Comparison of ENCODE assay signal across 20 cellular contexts in the genomic region with DNA sequence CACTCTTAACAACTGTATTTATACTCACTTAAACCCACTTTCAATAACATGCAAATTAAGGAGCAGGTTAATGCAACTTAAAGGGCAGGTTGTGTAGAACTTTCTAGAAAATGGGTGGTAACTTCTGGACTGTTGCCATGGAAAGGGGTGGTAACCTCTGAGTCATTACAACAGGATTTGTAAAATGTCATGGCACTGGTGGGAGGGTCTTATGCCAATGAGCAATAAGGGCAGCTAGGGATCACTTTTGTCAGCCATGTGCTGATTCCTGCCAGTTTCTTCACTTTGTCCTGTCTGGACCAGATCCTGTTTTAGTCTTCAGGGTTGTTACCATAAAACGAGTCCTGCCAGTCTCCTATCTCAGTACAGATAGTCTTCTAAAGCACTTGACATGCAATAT.
"Had no signal": no experiment of that assay in that cellular context is flagged by ENCODE, and none has a peak within 500 bp of the region (broad histone marks: within the 10 kb centered on the region; RNA-seq: fewer than 3 reads in every experiment).

No MANE protein-coding gene starts in this region.

- H3K9me3 ChIP-seq: heart right ventricle, mucosa of descending colon, prostate gland, right lobe of liver, thoracic aorta, upper lobe of left lung had no signal

- H3K27ac ChIP-seq: cardiac muscle cell, heart right ventricle, neural progenitor cell, prostate gland, right lobe of liver, thoracic aorta, upper lobe of left lung had no signal

- H3K4me1 ChIP-seq: heart right ventricle, neural progenitor cell, prostate gland, right lobe of liver, upper lobe of left lung had no signal

- H3K9ac ChIP-seq: neural progenitor cell had no signal

- H3K4me2 ChIP-seq: neural progenitor cell, smooth muscle cell had no signal

- H3K36me3 ChIP-seq: cardiac muscle cell, heart right ventricle, neural progenitor cell, prostate gland, right lobe of liver, thoracic aorta, upper lobe of left lung had no signal

- H2AFZ ChIP-seq: neural progenitor cell had no signal

- H3K27me3 ChIP-seq: cardiac muscle cell, heart right ventricle, neural progenitor cell, right lobe of liver, upper lobe of left lung had no signal

- H3K4me3 ChIP-seq: cardiac muscle cell, heart right ventricle, mucosa of descending colon, neural progenitor cell, prostate gland, right lobe of liver, smooth muscle cell, thoracic aorta, upper lobe of left lung had no signal

- DNase-seq: activated CD4-positive, CD25-positive, alpha-beta regulatory T cell treated with anti-CD3 and anti-CD28 coated beads, Interleukin-2, amount 50 U/mL, for 72 hours; activated effector memory CD4-positive, alpha-beta T cell treated with anti-CD3 and anti-CD28 coated beads, Interleukin-2, amount 50 U/mL, for 16 hours; activated naive CD4-positive, alpha-beta T cell treated with anti-CD3 and anti-CD28 coated beads, Interleukin-2, amount 50 U/mL, for 16 hours; activated T-cell treated with anti-CD3 and anti-CD28 coated beads, Interleukin-2, amount 50 U/mL, for 72 hours; effector memory CD8-positive, alpha-beta T cell; heart right ventricle; left ventricle myocardium superior; mesenchymal stem cell; mucosa of descending colon; naive B cell; right lobe of liver; stimulated activated CD4-positive, alpha-beta T cell treated with anti-CD3 and anti-CD28 coated beads, Interleukin-4, amount 100 ng/mL, for 24 hours; T1000; upper lobe of left lung had no signal

- ATAC-seq: activated T-cell treated with anti-CD3 and anti-CD28 coated beads, Interleukin-2, amount 50 U/mL, for 72 hours; effector memory CD8-positive, alpha-beta T cell; heart right ventricle; left ventricle myocardium superior; mucosa of descending colon; right lobe of liver; stimulated activated memory B cell treated with anti-CD40 and anti-IgM and Interleukin-4, amounts not matched to agents 10 μg/mL and 1 μg/mL and 100 μg/mL, for 72 hours had no signal
